Comparison of ENCODE assay signal across 15 cellular contexts in the genomic region with DNA sequence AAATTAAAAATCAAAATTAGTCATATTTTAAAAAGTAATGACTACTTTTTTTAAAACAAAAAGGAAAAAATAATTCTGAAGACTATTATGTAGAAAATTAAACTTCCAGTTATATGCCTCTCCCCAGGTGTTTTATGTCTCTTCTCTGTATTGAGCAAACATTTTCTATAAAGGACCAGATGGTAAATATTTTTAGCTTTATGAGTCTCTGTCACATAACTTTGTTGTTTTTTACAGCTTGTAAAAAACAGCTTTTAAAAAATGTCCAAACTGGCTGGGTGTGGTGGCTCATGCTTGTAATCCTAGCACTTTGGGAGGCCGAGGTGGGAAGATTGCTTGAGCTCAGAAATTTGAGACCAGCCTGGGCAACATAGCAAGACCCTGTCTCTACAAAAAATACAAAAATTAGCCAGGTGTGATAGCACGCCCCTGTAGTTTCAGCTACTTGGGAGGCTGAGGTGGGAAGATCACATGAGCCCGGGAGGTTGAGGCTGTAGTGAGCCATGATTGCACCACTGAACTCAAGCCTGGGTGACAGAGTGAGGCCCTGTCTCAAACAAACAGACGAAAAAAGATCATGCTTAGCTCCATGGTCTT. TPM values are rescaled to one million over a fixed set of nuclear protein-coding genes. Genes with fewer than 3 reads are reported as not detected.
DNase-seq lines count a peak whose midpoint lies in the region; ATAC-seq and TF ChIP-seq lines count a peak whose summit lies in the region.
"Had no signal": no experiment of that assay in that cellular context is flagged by ENCODE, and none has a peak within 500 bp of the region (broad histone marks: within the 10 kb centered on the region; RNA-seq: fewer than 3 reads in every experiment).

No MANE protein-coding gene starts in this region.

- no peak for TF ChIP-seq POLR2A in prostate gland (IDR thresholded peaks at IDR 0.05)
- no peak for TF ChIP-seq POLR2A in adrenal gland (IDR thresholded peaks at IDR 0.05)

- DNase-seq in activated CD8-positive, alpha-beta T cell treated with anti-CD3 and anti-CD28 coated beads for 36 hours: no peak
- DNase-seq in activated CD8-positive, alpha-beta T cell treated with anti-CD3 and anti-CD28 coated beads, Interleukin-2, amount 10 ng/mL, durations not matched to agents 7 days and 5 days: no peak
- DNase-seq in T-helper 17 cell (no peak), fibroblast of villous mesenchyme (ENCODE audit: low read depth) (peak; percentile 69), prostate gland (ENCODE audit: low spot score) (no peak), adrenal gland (no peak)
- no peak for DNase-seq in activated effector memory CD4-positive, alpha-beta T cell treated with Interleukin-2 at 50 U/mL for 16 hours
- DNase-seq: 8988T, AML-193, DMS53, H7 had no signal

- ATAC-seq in activated CD8-positive, alpha-beta T cell treated with anti-CD3 and anti-CD28 coated beads for 36 hours: no peak
- no peak for ATAC-seq in activated CD8-positive, alpha-beta T cell treated with anti-CD3 and anti-CD28 coated beads, Interleukin-2, amount 10 ng/mL, durations not matched to agents 7 days and 5 days
- no peak for ATAC-seq in T-helper 17 cell
- ATAC-seq: GM12878, GM23338 had no signal

- POLR2A ChIA-PET in activated CD8-positive, alpha-beta T cell treated with anti-CD3 and anti-CD28 coated beads for 36 hours (lab: Charles Lee): interaction anchor here (1.3 to 2.0 kb wide), 2 partner anchors 12 to 15 kb away, joined by 6 to 7 read pairs; no protein-coding TSS in a partner anchor
- POLR2A ChIA-PET in activated CD8-positive, alpha-beta T cell treated with anti-CD3 and anti-CD28 coated beads, Interleukin-2, amount 10 ng/mL, durations not matched to agents 7 days and 5 days (lab: Charles Lee): no interaction called here

- H3K27ac ChIP-seq in prostate gland (no peak overlapping the region), adrenal gland (no peak overlapping the region)
- H3K27ac ChIP-seq: BLaER1 had no signal

- CTCF ChIA-PET in activated CD8-positive, alpha-beta T cell treated with anti-CD3 and anti-CD28 coated beads for 36 hours (lab: Charles Lee): interaction anchor here (1.1 to 2.6 kb wide), 5 partner anchors 17 to 122 kb away, joined by 3 to 13 read pairs (median 3); no protein-coding TSS in a partner anchor
- CTCF ChIA-PET in activated CD8-positive, alpha-beta T cell treated with anti-CD3 and anti-CD28 coated beads, Interleukin-2, amount 10 ng/mL, durations not matched to agents 7 days and 5 days (lab: Charles Lee): interaction anchor here (1.3 kb wide), 1 partner anchor 122 kb away, joined by 8 read pairs; no protein-coding TSS in a partner anchor

- intact Hi-C loops in activated CD8-positive, alpha-beta T cell treated with anti-CD3 and anti-CD28 coated beads for 36 hours (cut with micrococcal nuclease): no loop called here
- intact Hi-C loops in prostate gland (cut with DNase I): no loop called here
- intact Hi-C loops in adrenal gland (cut with DNase I): no loop called here

- H3K4me1 ChIP-seq in prostate gland (replicated peaks) (no peaks in the 10 kb centered on the region), adrenal gland (replicated peaks in 1 of 2) (no peaks in the 10 kb centered on the region)
- H3K4me1 ChIP-seq: BLaER1 had no signal

- H3K9me3 ChIP-seq in T-helper 17 cell (ENCODE audit: control insufficient read depth, low read length, poor library complexity, severe bottlenecking) (no peaks in the 10 kb centered on the region), prostate gland (no peaks in the 10 kb centered on the region), adrenal gland (replicated peaks in 1 of 3) (no peaks in the 10 kb centered on the region)
- H3K9me3 ChIP-seq: BLaER1 had no signal

- H3K36me3 Mint-ChIP-seq in activated CD8-positive, alpha-beta T cell treated with anti-CD3 and anti-CD28 coated beads for 36 hours (ENCODE audit: low read depth): peaks cover 69% of the 10 kb centered on the region
- H3K36me3 Mint-ChIP-seq in activated CD8-positive, alpha-beta T cell treated with anti-CD3 and anti-CD28 coated beads, Interleukin-2, amount 10 ng/mL, durations not matched to agents 7 days and 5 days (ENCODE audit: low read depth): peaks cover 75% of the 10 kb centered on the region
- H3K36me3 Mint-ChIP-seq in T-helper 17 cell (ENCODE audit: low read depth): peaks cover 13% of the 10 kb centered on the region

- H3K27me3 ChIP-seq in prostate gland (replicated peaks; ENCODE audit: insufficient read depth): no peaks in the 10 kb centered on the region
- no peaks in the 10 kb centered on the region for H3K27me3 ChIP-seq in adrenal gland
- H3K27me3 ChIP-seq: BLaER1 had no signal

- H3K36me3 ChIP-seq in prostate gland: no peaks in the 10 kb centered on the region
- peaks cover 0 to 50% of the 10 kb centered on the region in 2 donors for H3K36me3 ChIP-seq in adrenal gland (replicated peaks in 1 of 2)

- no peaks in the 10 kb centered on the region for H3K27me3 Mint-ChIP-seq in activated CD8-positive, alpha-beta T cell treated with anti-CD3 and anti-CD28 coated beads for 36 hours
- no peaks in the 10 kb centered on the region for H3K27me3 Mint-ChIP-seq in activated CD8-positive, alpha-beta T cell treated with anti-CD3 and anti-CD28 coated beads, Interleukin-2, amount 10 ng/mL, durations not matched to agents 7 days and 5 days (ENCODE audit: low read depth)
- H3K27me3 Mint-ChIP-seq in T-helper 17 cell: no peaks in the 10 kb centered on the region
- H3K27me3 Mint-ChIP-seq: IgD-negative memory B cell had no signal

- no peak overlapping the region for H3K4me3 Mint-ChIP-seq in activated CD8-positive, alpha-beta T cell treated with anti-CD3 and anti-CD28 coated beads for 36 hours
- no peak overlapping the region for H3K4me3 Mint-ChIP-seq in activated CD8-positive, alpha-beta T cell treated with anti-CD3 and anti-CD28 coated beads, Interleukin-2, amount 10 ng/mL, durations not matched to agents 7 days and 5 days
- H3K4me3 Mint-ChIP-seq in T-helper 17 cell: peak overlapping the region; percentile 36
- H3K4me3 Mint-ChIP-seq: GM23338, IgD-negative memory B cell had no signal

- 82% methylated on average over 4 of the region's 4 CpGs for WGBS in prostate gland
- 92 to 98% (median 95%) methylated on average over 4 of the region's 4 CpGs for WGBS in adrenal gland, 4 donors

- H3K4me1 Mint-ChIP-seq in activated CD8-positive, alpha-beta T cell treated with anti-CD3 and anti-CD28 coated beads for 36 hours (ENCODE audit: low read depth): peaks cover 14% of the 10 kb centered on the region
- H3K4me1 Mint-ChIP-seq in activated CD8-positive, alpha-beta T cell treated with anti-CD3 and anti-CD28 coated beads, Interleukin-2, amount 10 ng/mL, durations not matched to agents 7 days and 5 days (ENCODE audit: low read depth): peaks cover 2% of the 10 kb centered on the region
- H3K4me1 Mint-ChIP-seq in T-helper 17 cell: peaks cover 9% of the 10 kb centered on the region
- H3K4me1 Mint-ChIP-seq: GM23338, IgD-negative memory B cell had no signal

- H3K4me3 ChIP-seq in fibroblast of villous mesenchyme (ENCODE audit: low read depth, low read length) (no peak overlapping the region), prostate gland (no peak overlapping the region), adrenal gland (no peak overlapping the region)
- H3K4me3 ChIP-seq: BLaER1, GM12878, GM23338 had no signal

- no peak for TF ChIP-seq CTCF in activated CD8-positive, alpha-beta T cell treated with anti-CD3 and anti-CD28 coated beads for 36 hours (IDR thresholded peaks at IDR 0.05)
- TF ChIP-seq CTCF in fibroblast of villous mesenchyme (IDR thresholded peaks at IDR 0.05; ENCODE audit: insufficient read depth, low read depth, low read length): no peak
- no peak for TF ChIP-seq CTCF in prostate gland (IDR thresholded peaks at IDR 0.05)
- no peak for TF ChIP-seq CTCF in adrenal gland (IDR thresholded peaks at IDR 0.05)

- peak overlapping the region; percentile 20 for H3K27ac Mint-ChIP-seq in activated CD8-positive, alpha-beta T cell treated with anti-CD3 and anti-CD28 coated beads for 36 hours
- no peak overlapping the region for H3K27ac Mint-ChIP-seq in activated CD8-positive, alpha-beta T cell treated with anti-CD3 and anti-CD28 coated beads, Interleukin-2, amount 10 ng/mL, durations not matched to agents 7 days and 5 days
- no peak overlapping the region for H3K27ac Mint-ChIP-seq in T-helper 17 cell
- H3K27ac Mint-ChIP-seq: GM23338, IgD-negative memory B cell had no signal

- no peaks in the 10 kb centered on the region for H3K9me3 Mint-ChIP-seq in activated CD8-positive, alpha-beta T cell treated with anti-CD3 and anti-CD28 coated beads for 36 hours
- H3K9me3 Mint-ChIP-seq in activated CD8-positive, alpha-beta T cell treated with anti-CD3 and anti-CD28 coated beads, Interleukin-2, amount 10 ng/mL, durations not matched to agents 7 days and 5 days (ENCODE audit: insufficient read depth): no peaks in the 10 kb centered on the region
- H3K9me3 Mint-ChIP-seq: GM23338, IgD-negative memory B cell had no signal

RNA-seq across cellular contexts. Expression of a gene that starts 23.5 kb away (rescaled TPM):
- 100 to 1,000 TPM; 338 to 354 TPM for total RNA-seq in activated CD8-positive, alpha-beta T cell treated with anti-CD3 and anti-CD28 coated beads for 36 hours
- total RNA-seq in activated CD8-positive, alpha-beta T cell treated with anti-CD3 and anti-CD28 coated beads, Interleukin-2, amount 10 ng/mL, durations not matched to agents 7 days and 5 days: 100 to 1,000 TPM; 185 to 189 TPM
- total RNA-seq in T-helper 17 cell (100 to 1,000 TPM in 1 of 2 donors, 10 to 100 TPM in 1; 84.6 to 114 TPM), fibroblast of villous mesenchyme (287 and 523 TPM in 2 replicates), prostate gland (10 to 100 TPM; 38.8 to 78.3 TPM), adrenal gland (100 to 1,000 TPM in 1 of 8 donors, 10 to 100 TPM in 7; 36.3 to 120 (median 69.4) TPM)
- polyA plus RNA-seq in adrenal gland: 100 to 1,000 TPM in 1 of 3 donors, 10 to 100 TPM in 2; 54.1 to 188 (median 76.9) TPM
